Comparison of ENCODE assay signal across 6 cellular contexts in genomic region chr4:68670479-68670939, GRCh38. TPM values are rescaled to one million over a fixed set of nuclear protein-coding genes. Genes with fewer than 3 reads are reported as not detected.
"Had no signal": no experiment of that assay in that cellular context is flagged by ENCODE, and none has a peak within 500 bp of the region (broad histone marks: within the 10 kb centered on the region; RNA-seq: fewer than 3 reads in every experiment).

UGT2B15 (minus strand) TSS chr4:68670652; CDS start chr4:68670618, 34 bp downstream.

RNA-seq across cellular contexts. Expression of gene UGT2B15, which starts in this region (rescaled TPM):
- total RNA-seq: activated CD4-positive, alpha-beta memory T cell treated with anti-CD3 and anti-CD28 coated beads, Interleukin-2, amount 10 ng/mL, durations not matched to agents 7 days and 5 days; activated CD8-positive, alpha-beta memory T cell treated with anti-CD3 and anti-CD28 coated beads, Interleukin-2, amount 10 ng/mL, durations not matched to agents 7 days and 5 days; cardiac muscle cell; NCI-H460; PC-9; Right ventricle myocardium superior had no signal
- polyA plus RNA-seq: cardiac muscle cell had no signal
